ENCODE assay signal across 17 cellular contexts in genomic region chr16:12060751-12061150, GRCh38.
DNase-seq lines count a peak whose midpoint lies in the region; ATAC-seq, FAIRE-seq and TF ChIP-seq lines count a peak whose summit lies in the region.
"Had no signal": no experiment of that assay in that cellular context is flagged by ENCODE, and none has a peak within 500 bp of the region (broad histone marks: within the 10 kb centered on the region; RNA-seq: fewer than 3 reads in every experiment).

No MANE protein-coding gene starts in this region.

- H3K27ac ChIP-seq in kidney (ENCODE audit: low read depth in 2 of 2, low read length in 2 of 2): peak overlapping the region; percentile 66 to 93
- H3K27ac ChIP-seq in thoracic aorta: peak overlapping the region; percentile 93 to 95
- H3K27ac ChIP-seq: GM23248 had no signal

- intact Hi-C loops in kidney (cut with DNase I): loop anchor here (10.0 kb wide), 1 partner anchor 106 kb away; no protein-coding TSS in a partner anchor

- H3K9ac ChIP-seq in kidney (ENCODE audit: low read length in 2 of 2): peak overlapping the region in 1 of 2 donors; percentile 51
- H3K9ac ChIP-seq: GM23248 had no signal

- ATAC-seq in HG03108 (IDR thresholded peaks at IDR 0.05; ENCODE audit: unreplicated experiment) (peak; percentile 54), thoracic aorta (ENCODE audit: insufficient number of reproducible peaks, low FRiP score, low read depth) (no peak)
- ATAC-seq: activated naive CD4-positive, alpha-beta T cell treated with anti-CD3 and anti-CD28 coated beads, Interleukin-2, amount 50 U/mL, for 72 hours; activated T-cell treated with anti-CD3 and anti-CD28 coated beads, Interleukin-2, amount 50 U/mL, for 4 hours; heart right ventricle had no signal

- TF ChIP-seq CTCF in kidney (IDR thresholded peaks at IDR 0.05; ENCODE audit: borderline replicate concordance, extremely low read depth, insufficient read depth) (no peak), thoracic aorta (IDR thresholded peaks at IDR 0.05) (no peak)

- H3K36me3 ChIP-seq in kidney (ENCODE audit: control insufficient read depth in 1 of 2, insufficient read depth in 2 of 2, low read length in 2 of 2) (peaks cover 3 to 7% of the 10 kb centered on the region in 2 donors), thoracic aorta (no peaks in the 10 kb centered on the region)

- DNase-seq in GM19238 (ENCODE audit: insufficient read length, low spot score): peak; percentile 21
- DNase-seq in kidney: no peak
- no peak for DNase-seq in thoracic aorta (ENCODE audit: low spot score)
- DNase-seq in RKO (ENCODE audit: low spot score): no peak
- DNase-seq in frontal cortex (ENCODE audit: low spot score in 2 of 2): no peak
- DNase-seq in NCI-H187 (lab: John Stamatoyannopoulos, UW): no peak
- DNase-seq: activated T-cell treated with anti-CD3 and anti-CD28 coated beads, Interleukin-2, amount 50 U/mL, for 4 hours; esophagus squamous epithelium; heart right ventricle; midbrain; MV-4-11; RPMI8226; SW 1271 had no signal

- no peaks in the 10 kb centered on the region for H3K27me3 ChIP-seq in thoracic aorta (replicated peaks; ENCODE audit: insufficient read depth)
- H3K27me3 ChIP-seq: esophagus squamous epithelium, heart right ventricle had no signal

- FAIRE-seq in kidney (lab: Jason Lieb, UNC) (no peak), frontal cortex (lab: Jason Lieb, UNC) (no peak)
- FAIRE-seq: islet of Langerhans had no signal

- no peaks in the 10 kb centered on the region for H3K9me3 ChIP-seq in kidney (ENCODE audit: control insufficient read depth in 1 of 2, low read length in 2 of 2)
- no peaks in the 10 kb centered on the region for H3K9me3 ChIP-seq in thoracic aorta
- H3K9me3 ChIP-seq: esophagus squamous epithelium, heart right ventricle had no signal

- H3K4me1 ChIP-seq in kidney (ENCODE audit: control insufficient read depth in 1 of 2, insufficient read depth in 1 of 2, low read depth in 1 of 2, low read length in 2 of 2): peaks cover 56 to 58% of the 10 kb centered on the region in 2 donors
- H3K4me1 ChIP-seq in thoracic aorta (ENCODE audit: control insufficient read depth in 1 of 2, low read depth in 2 of 2): peaks cover 21 to 58% of the 10 kb centered on the region in 2 donors

- H3K4me3 ChIP-seq in kidney (ENCODE audit: low read length in 2 of 2): no peak overlapping the region
- H3K4me3 ChIP-seq in thoracic aorta: no peak overlapping the region
- H3K4me3 ChIP-seq: esophagus squamous epithelium, GM23248, heart right ventricle had no signal
